ENCODE assay signal across 8 cellular contexts in genomic region chr17:41678411-41678906, GRCh38. TPM values are rescaled to one million over a fixed set of nuclear protein-coding genes. Genes with fewer than 3 reads are reported as not detected.
A peak's percentile ranks its signal among the peaks of the same experiment; 100 is the strongest.
DNase-seq lines count a peak whose midpoint lies in the region; ATAC-seq, FAIRE-seq and TF ChIP-seq lines count a peak whose summit lies in the region.

No MANE protein-coding gene starts in this region.

- POLR2A ChIA-PET in naive thymus-derived CD8-positive, alpha-beta T cell (lab: Charles Lee): interaction anchor here (0.7 to 6.2 kb wide), 8 partner anchors 10 to 1141 kb away, joined by 3 to 271 read pairs (median 6); partner anchors contain the start of genes EIF1 and KRTAP16-1
- POLR2A ChIA-PET in GM10248 (lab: Yijun Ruan, JAX): interaction anchor here (0.5 to 5.2 kb wide), 7 partner anchors 11 to 1689 kb away, joined by 3 to 134 read pairs (median 5); partner anchors contain the start of genes EIF1 and JUP

- intact Hi-C loops in tibial artery (cut with DNase I; ENCODE audit: low total_unique reads): no loop called here

- H3K9me3 Mint-ChIP-seq in activated naive CD4-positive, alpha-beta T cell treated with anti-CD3 and anti-CD28 coated beads, Interleukin-2, amount 10 ng/mL, durations not matched to agents 7 days and 5 days: peaks cover 2% of the 10 kb centered on the region
- no peaks in the 10 kb centered on the region for H3K9me3 Mint-ChIP-seq in naive thymus-derived CD8-positive, alpha-beta T cell

- H3K9me3 ChIP-seq in Loucy (ENCODE audit: insufficient read depth, low read depth, low read length) (no peaks in the 10 kb centered on the region), tibial artery (no peaks in the 10 kb centered on the region)

- peak overlapping the region; percentile 41 for H3K9ac ChIP-seq in Loucy (ENCODE audit: low read depth, low read length, poor library complexity, severe bottlenecking)

- H3K27me3 Mint-ChIP-seq in activated naive CD4-positive, alpha-beta T cell treated with anti-CD3 and anti-CD28 coated beads, Interleukin-2, amount 10 ng/mL, durations not matched to agents 7 days and 5 days: peaks cover 6% of the 10 kb centered on the region
- H3K27me3 Mint-ChIP-seq in naive thymus-derived CD8-positive, alpha-beta T cell: no peaks in the 10 kb centered on the region

- H3K4me3 Mint-ChIP-seq in activated naive CD4-positive, alpha-beta T cell treated with anti-CD3 and anti-CD28 coated beads, Interleukin-2, amount 10 ng/mL, durations not matched to agents 7 days and 5 days: peak overlapping the region; percentile 86
- H3K4me3 Mint-ChIP-seq in naive thymus-derived CD8-positive, alpha-beta T cell: peak overlapping the region; percentile 81 to 95 (median 86)

- no peaks in the 10 kb centered on the region for H3K79me2 ChIP-seq in Loucy (ENCODE audit: insufficient read depth, low read length)

- peak overlapping the region; percentile 63 for H2AFZ ChIP-seq in Loucy (ENCODE audit: low read length)

- H3K4me1 ChIP-seq in Loucy (ENCODE audit: insufficient read depth, low read length, poor library complexity, severe bottlenecking): peaks cover 24% of the 10 kb centered on the region
- H3K4me1 ChIP-seq in tibial artery: no peaks in the 10 kb centered on the region

- no peaks in the 10 kb centered on the region for H3K27me3 ChIP-seq in Loucy (ENCODE audit: insufficient read depth, low read length, poor library complexity, severe bottlenecking)
- no peaks in the 10 kb centered on the region for H3K27me3 ChIP-seq in bronchial epithelial cell (ENCODE audit: control insufficient read depth, insufficient read depth, low read length)
- H3K27me3 ChIP-seq in tibial artery: peaks cover 0 to 20% of the 10 kb centered on the region in 2 donors

- TF ChIP-seq CTCF in Loucy (conservative IDR thresholded peaks at IDR 0.05; ENCODE audit: low read length) (no peak), bronchial epithelial cell (IDR thresholded peaks at IDR 0.05; ENCODE audit: insufficient read depth, low read length, severe bottlenecking) (no peak), tibial artery (IDR thresholded peaks at IDR 0.05) (no peak), GM10248 (IDR thresholded peaks at IDR 0.05; ENCODE audit: control extremely low read depth, extremely low read depth, low read depth, missing control alignments) (no peak)

- H3K4me3 ChIP-seq in Loucy (ENCODE audit: low read length, poor library complexity, severe bottlenecking) (peak overlapping the region; percentile 69), bronchial epithelial cell (ENCODE audit: low read depth, low read length) (no peak overlapping the region), tibial artery (peak overlapping the region in 1 of 2 donors; percentile 11)

- DNase-seq in activated naive CD4-positive, alpha-beta T cell treated with anti-CD3 and anti-CD28 coated beads, Interleukin-2, amount 10 ng/mL, durations not matched to agents 7 days and 5 days: no peak
- no peak for DNase-seq in activated naive CD4-positive, alpha-beta T cell (lab: John Stamatoyannopoulos, UW)
- DNase-seq in bronchial epithelial cell (ENCODE audit: low read depth): peak; percentile 60
- peak in 1 of 10 donors; percentile 59 for DNase-seq in naive thymus-derived CD8-positive, alpha-beta T cell
- DNase-seq in tibial artery: no peak
- DNase-seq in GM10248 (ENCODE audit: extremely low spot score): no peak

- ATAC-seq in naive thymus-derived CD8-positive, alpha-beta T cell: peak in 1 of 2 donors; percentile 1
- no peak for ATAC-seq in HG02623 (IDR thresholded peaks at IDR 0.05; ENCODE audit: unreplicated experiment)

- 0 out of 2 replicates have a peak, but pooled peaks cover 4% of the 10 kb centered on the region for H3F3A ChIP-seq in Loucy (ENCODE audit: low read depth)

- peak overlapping the region; percentile 98 for H3K27ac Mint-ChIP-seq in activated naive CD4-positive, alpha-beta T cell treated with anti-CD3 and anti-CD28 coated beads, Interleukin-2, amount 10 ng/mL, durations not matched to agents 7 days and 5 days
- peak overlapping the region; percentile 94 to 99 (median 95) for H3K27ac Mint-ChIP-seq in naive thymus-derived CD8-positive, alpha-beta T cell

- H3K9me2 ChIP-seq in Loucy (replicated peaks; ENCODE audit: low read depth, low read length): no peaks in the 10 kb centered on the region

- H3K27ac ChIP-seq in tibial artery: no peak overlapping the region

- no peak for FAIRE-seq in bronchial epithelial cell (lab: Jason Lieb, UNC)

- H3K36me3 ChIP-seq in Loucy (ENCODE audit: insufficient read depth, low read length) (no peaks in the 10 kb centered on the region), bronchial epithelial cell (ENCODE audit: control insufficient read depth, insufficient read depth, low read length) (no peaks in the 10 kb centered on the region), tibial artery (no peaks in the 10 kb centered on the region)

- CTCF ChIA-PET in activated naive CD4-positive, alpha-beta T cell treated with anti-CD3 and anti-CD28 coated beads, Interleukin-2, amount 10 ng/mL, durations not matched to agents 7 days and 5 days (lab: Charles Lee): interaction anchor here (1.2 to 6.0 kb wide), 6 partner anchors 12 to 130 kb away, joined by 3 to 111 read pairs (median 14); partner anchors contain the start of gene EIF1
- CTCF ChIA-PET in GM10248 (lab: Yijun Ruan, JAX): interaction anchor here (0.8 to 8.6 kb wide), 8 partner anchors 10 to 260 kb away, joined by 3 to 118 read pairs (median 14); partner anchors contain the start of genes EIF1 and JUP

- H3K4me1 Mint-ChIP-seq in activated naive CD4-positive, alpha-beta T cell treated with anti-CD3 and anti-CD28 coated beads, Interleukin-2, amount 10 ng/mL, durations not matched to agents 7 days and 5 days: peaks cover 68% of the 10 kb centered on the region
- H3K4me1 Mint-ChIP-seq in naive thymus-derived CD8-positive, alpha-beta T cell: peaks cover 17 to 40% (median 25%) of the 10 kb centered on the region in 4 donors

- H3K36me3 Mint-ChIP-seq in activated naive CD4-positive, alpha-beta T cell treated with anti-CD3 and anti-CD28 coated beads, Interleukin-2, amount 10 ng/mL, durations not matched to agents 7 days and 5 days: peaks cover 11% of the 10 kb centered on the region
- H3K36me3 Mint-ChIP-seq in naive thymus-derived CD8-positive, alpha-beta T cell: no peaks in the 10 kb centered on the region

- H3K4me2 ChIP-seq in Loucy (ENCODE audit: low read depth, low read length, poor library complexity, severe bottlenecking): peak overlapping the region; percentile 70

- H4K20me1 ChIP-seq in Loucy (ENCODE audit: insufficient read depth, low read length, poor library complexity, severe bottlenecking): no peaks in the 10 kb centered on the region

RNA-seq across cellular contexts. Expression of gene EIF1, which starts 10.2 kb away (rescaled TPM):
- 191 and 204 TPM in 2 replicates for total RNA-seq in bronchial epithelial cell
- total RNA-seq in naive thymus-derived CD8-positive, alpha-beta T cell: 1,000 to 10,000 TPM; 1,007 to 1,051 TPM
- 1,000 to 10,000 TPM; 1,100 to 1,335 (median 1,160) TPM for polyA plus RNA-seq in naive thymus-derived CD8-positive, alpha-beta T cell

RNA-seq across cellular contexts. Expression of gene GAST, which starts 33.7 kb away (rescaled TPM):
- 0.90 TPM in 1 of 2 replicates, not detected in the other for total RNA-seq in bronchial epithelial cell
- total RNA-seq in naive thymus-derived CD8-positive, alpha-beta T cell: not detected
- not detected for polyA plus RNA-seq in naive thymus-derived CD8-positive, alpha-beta T cell

RNA-seq across cellular contexts. Expression of gene KRT17, which starts 54.1 kb away (rescaled TPM):
- total RNA-seq in bronchial epithelial cell: 25,286 and 30,463 TPM in 2 replicates
- total RNA-seq in naive thymus-derived CD8-positive, alpha-beta T cell: not detected
- polyA plus RNA-seq in naive thymus-derived CD8-positive, alpha-beta T cell: not detected

RNA-seq across cellular contexts. Expression of gene HAP1, which starts 56.0 kb away (rescaled TPM):
- total RNA-seq in bronchial epithelial cell: 2.6 and 5.0 TPM in 2 replicates
- under 1 TPM in 1 of 2 experiments, not detected in 1; 0.11 TPM for total RNA-seq in naive thymus-derived CD8-positive, alpha-beta T cell
- not detected for polyA plus RNA-seq in naive thymus-derived CD8-positive, alpha-beta T cell

Comparison
In these comparisons a context has a peak if more than half of its experiments do, and no peak if none do; other contexts are left out.
1. RNA of gene KRT17, which starts 54.1 kb away (total RNA-seq): 25,286 to 30,463 TPM in bronchial epithelial cell; not detected in naive thymus-derived CD8-positive, alpha-beta T cell; every median in the first group is over 1,000 times any median in the second.